In genomic region chr14:68606644-68607043, GRCh38 we compare ENCODE assay signal across 19 cellular contexts.
A peak's percentile ranks its signal among the peaks of the same experiment; 100 is the strongest.
DNase-seq lines count a peak whose midpoint lies in the region; ATAC-seq, FAIRE-seq and TF ChIP-seq lines count a peak whose summit lies in the region.
"Had no signal": no experiment of that assay in that cellular context is flagged by ENCODE, and none has a peak within 500 bp of the region (broad histone marks: within the 10 kb centered on the region; RNA-seq: fewer than 3 reads in every experiment).

No MANE protein-coding gene starts in this region.

- H3K36me3 ChIP-seq in left ventricle myocardium inferior (no peaks in the 10 kb centered on the region), right atrium auricular region (no peaks in the 10 kb centered on the region), HepG2 (replicated peaks in 1 of 2; ENCODE audit: control insufficient read depth in 1 of 2, insufficient read depth in 2 of 2, low read length in 2 of 2) (no peaks in the 10 kb centered on the region), skeletal muscle tissue (ENCODE audit: control insufficient read depth in 3 of 3, insufficient read depth in 3 of 3, low read length in 3 of 3) (no peaks in the 10 kb centered on the region), adrenal gland (replicated peaks in 1 of 2) (no peaks in the 10 kb centered on the region)

- H3K4me1 ChIP-seq in left ventricle myocardium inferior (peaks cover 44% of the 10 kb centered on the region), right atrium auricular region (peaks cover 0 to 26% of the 10 kb centered on the region in 2 donors), HepG2 (ENCODE audit: insufficient read depth, low read length) (peaks cover 84% of the 10 kb centered on the region), skeletal muscle tissue (ENCODE audit: control insufficient read depth in 3 of 3, insufficient read depth in 3 of 3, low read length in 3 of 3) (peaks cover 21 to 27% (median 24%) of the 10 kb centered on the region in 3 donors), adrenal gland (replicated peaks in 1 of 2) (peaks cover 0 to 14% of the 10 kb centered on the region in 2 donors)

- no peak for TF ChIP-seq CTCF in left ventricle myocardium inferior (IDR thresholded peaks at IDR 0.05; ENCODE audit: borderline replicate concordance)
- TF ChIP-seq CTCF in right atrium auricular region (IDR thresholded peaks at IDR 0.05): no peak
- no peak for TF ChIP-seq CTCF in HepG2 (CRISPR knock-in tag; IDR thresholded peaks at IDR 0.05)
- no peak for TF ChIP-seq CTCF in adrenal gland (IDR thresholded peaks at IDR 0.05)

- POLR2A ChIA-PET in HepG2 (lab: Yijun Ruan, JAX): interaction anchor here (1.1 to 2.9 kb wide), 11 partner anchors 9 to 188 kb away, joined by 3 to 42 read pairs (median 7); partner anchors contain the start of gene ZFP36L1

- H3K27me3 ChIP-seq in left ventricle myocardium inferior (ENCODE audit: low read depth) (no peaks in the 10 kb centered on the region), right atrium auricular region (no peaks in the 10 kb centered on the region), HepG2 (ENCODE audit: control insufficient read depth in 1 of 2, insufficient read depth in 2 of 2, low read length in 2 of 2) (no peaks in the 10 kb centered on the region), skeletal muscle tissue (ENCODE audit: control insufficient read depth in 3 of 3, insufficient read depth in 3 of 3, low read length in 3 of 3) (no peaks in the 10 kb centered on the region), adrenal gland (no peaks in the 10 kb centered on the region)

- in situ Hi-C loops in HepG2 (cut with HindIII; ENCODE audit: extremely low pct_ligation_motif_present, low pct_unique_long_range_greater_than_20kb): no loop called here

- intact Hi-C loops in left ventricle myocardium inferior (cut with micrococcal nuclease) (no loop called here), HepG2 (cut with micrococcal nuclease; ENCODE audit: unreplicated experiment) (loop anchor here (10.0 kb wide), 1 partner anchor 352 kb away; no protein-coding TSS in a partner anchor), adrenal gland (cut with DNase I) (no loop called here)

- CTCF ChIA-PET in HepG2 (lab: Yijun Ruan, JAX; ENCODE audit: low intra/inter-chr PET ratio, low total read pairs): no interaction called here

- H3K27ac ChIP-seq in left ventricle myocardium inferior (replicated peaks): peak overlapping the region; percentile 80
- peak overlapping the region in 1 of 2 donors; percentile 73 for H3K27ac ChIP-seq in right atrium auricular region
- H3K27ac ChIP-seq in HepG2 (ENCODE audit: extremely low read length, insufficient read depth, low read length): peak overlapping the region; percentile 59
- peak overlapping the region; percentile 76 for H3K27ac ChIP-seq in skeletal muscle tissue (ENCODE audit: low read depth, low read length)
- peak overlapping the region in 2 of 5 donors; percentile 77 to 80 for H3K27ac ChIP-seq in adrenal gland

- no peak overlapping the region for H3K9ac ChIP-seq in HepG2 (ENCODE audit: insufficient read depth, low read depth, low read length)
- no peak overlapping the region for H3K9ac ChIP-seq in skeletal muscle tissue (ENCODE audit: low read depth in 1 of 3, low read length in 3 of 3)

- H2AFZ ChIP-seq in HepG2 (ENCODE audit: low read length): no peak overlapping the region

- no peaks in the 10 kb centered on the region for H4K20me1 ChIP-seq in HepG2 (ENCODE audit: insufficient read depth, low read length)

- no peaks in the 10 kb centered on the region for H3K9me3 ChIP-seq in left ventricle myocardium inferior (replicated peaks)
- no peaks in the 10 kb centered on the region for H3K9me3 ChIP-seq in right atrium auricular region
- H3K9me3 ChIP-seq in HepG2 (ENCODE audit: low read length): no peaks in the 10 kb centered on the region
- no peaks in the 10 kb centered on the region for H3K9me3 ChIP-seq in skeletal muscle tissue (ENCODE audit: control insufficient read depth in 3 of 3, low read length in 3 of 3)
- no peaks in the 10 kb centered on the region for H3K9me3 ChIP-seq in adrenal gland (replicated peaks in 1 of 3)

- 74% methylated on average over 4 of the region's 4 CpGs for WGBS in HepG2 (ENCODE audit: low lambda C conversion rate)
- 85 to 98% (median 93%) methylated on average over 4 of the region's 4 CpGs for WGBS in adrenal gland, 4 donors

- H3K4me3 ChIP-seq in left ventricle myocardium inferior (no peak overlapping the region), right atrium auricular region (no peak overlapping the region), HepG2 (replicated peaks in 1 of 3; ENCODE audit: insufficient read depth in 1 of 3, low read depth in 2 of 3, low read length in 3 of 3) (peak overlapping the region in 1 of 3 experiments; percentile 55; a peak in 2 of 6 replicates), skeletal muscle tissue (ENCODE audit: low read length in 3 of 3) (no peak overlapping the region), adrenal gland (no peak overlapping the region)
- H3K4me3 ChIP-seq: GM12878 had no signal

- ATAC-seq in HepG2: no peak
- ATAC-seq: GM12878 had no signal

- no peak for TF ChIP-seq RAD21 in HepG2 (CRISPR knock-in tag; IDR thresholded peaks at IDR 0.05)

- H3K4me2 ChIP-seq in HepG2 (ENCODE audit: low read depth, low read length): peak overlapping the region; percentile 79

- TF ChIP-seq EP300 in HepG2 (IDR thresholded peaks at IDR 0.05; ENCODE audit: low read depth in 2 of 2, low read length in 2 of 2) (no peak), HepG2 (CRISPR knock-in tag; IDR thresholded peaks at IDR 0.05; ENCODE audit: borderline replicate concordance) (no peak)

- no peak for DNase-seq in left ventricle myocardium inferior
- no peak for DNase-seq in right atrium auricular region (ENCODE audit: low spot score)
- DNase-seq in HepG2 (ENCODE audit: low spot score): no peak
- no peak for DNase-seq in RPMI8226
- no peak for DNase-seq in amygdala (lab: John Stamatoyannopoulos, UW)
- no peak for DNase-seq in adrenal gland
- DNase-seq in HUDEP-2 (lab: John Stamatoyannopoulos, UW; ENCODE audit: unreplicated experiment in 76 of 76): no peak
- DNase-seq: activated CD8-positive, alpha-beta memory T cell treated with anti-CD3 and anti-CD28 coated beads for 24 hours; amniotic stem cell; NCI-H1417; NCI-H2227 treated with DMSO at 0.1 percent for 48 hours; NK-92 treated with Interleukin-12 subunit alpha and Interleukin-12 subunit beta, amount 100 ng/mL, for 24 hours; stimulated activated CD4-positive, alpha-beta T cell treated with anti-CD3 and anti-CD28 coated beads, Interleukin-4, amount 100 ng/mL, for 24 hours; stimulated activated CD8-positive, alpha-beta memory T cell treated with anti-CD3 and anti-CD28 coated beads, Interleukin-4, amount 100 ng/mL, for 48 hours; T-helper 1 cell had no signal

- no peaks in the 10 kb centered on the region for H3K79me2 ChIP-seq in HepG2 (ENCODE audit: insufficient read depth, low read length)

- TF ChIP-seq POLR2A in HepG2 (IDR thresholded peaks at IDR 0.05; ENCODE audit: insufficient read depth in 1 of 2, low read depth in 2 of 2, low read length in 2 of 2) (no peak), adrenal gland (IDR thresholded peaks at IDR 0.05) (no peak)

- no TSS peak for BruUV-seq in HepG2 (replicated peaks; lab: Mats Ljungman, UMichigan)

- FAIRE-seq in HepG2 (lab: Jason Lieb, UNC): no peak
- FAIRE-seq: frontal cortex, G401.6, GM12878 had no signal

TF ChIP-seq in HepG2, 621 proteins besides CTCF, POLR2A, EP300 and RAD21 (continues in another document):
- TF ChIP-seq GABPA (IDR thresholded peaks at IDR 0.05; ENCODE audit: low read depth, low read length) (no peak), GABPA (CRISPR knock-in tag; IDR thresholded peaks at IDR 0.05; ENCODE audit: low read depth) (no peak), POGZ (CRISPR knock-in tag; IDR thresholded peaks at IDR 0.05) (no peak), ZNF652 (CRISPR knock-in tag; IDR thresholded peaks at IDR 0.05; ENCODE audit: borderline replicate concordance, low read depth) (0 out of 2 replicates have a peak, but pooled peaks have one; percentile 45), ARID3A (IDR thresholded peaks at IDR 0.05; ENCODE audit: low read depth, low read length) (no peak), BRD4 (CRISPR knock-in tag; IDR thresholded peaks at IDR 0.05) (no peak), THRA (CRISPR knock-in tag; IDR thresholded peaks at IDR 0.05; ENCODE audit: borderline replicate concordance) (no peak), IKZF1 (IDR thresholded peaks at IDR 0.05) (no peak), KLF6 (CRISPR knock-in tag; IDR thresholded peaks at IDR 0.05) (no peak), ZMYM3 (CRISPR knock-in tag; IDR thresholded peaks at IDR 0.05) (peak; percentile 78), TRIM24 (CRISPR knock-in tag; IDR thresholded peaks at IDR 0.05) (no peak), CEBPB (IDR thresholded peaks at IDR 0.05; ENCODE audit: borderline replicate concordance, low read depth, low read length) (no peak)
